ENCODE assay signal across 12 cellular contexts in the genomic region with DNA sequence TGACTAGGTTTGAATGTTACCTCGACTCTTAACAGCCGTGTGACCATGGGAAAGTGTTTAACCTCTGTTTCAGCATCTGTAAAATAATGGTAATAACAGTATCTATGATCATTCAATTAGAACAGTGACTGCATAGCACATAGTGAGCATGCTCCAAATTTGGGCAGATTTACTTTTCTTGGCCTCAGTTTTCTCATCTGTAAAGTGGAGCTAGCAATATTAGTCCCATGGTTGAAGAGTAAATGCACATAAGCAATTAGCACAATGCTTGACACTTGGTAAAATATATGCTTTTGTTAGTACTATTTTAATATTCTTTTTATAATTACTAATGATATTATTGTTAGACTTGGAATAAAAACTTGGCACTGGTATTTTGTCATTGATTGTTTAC.
A peak's percentile ranks its signal among the peaks of the same experiment; 100 is the strongest.
DNase-seq lines count a peak whose midpoint lies in the region; ATAC-seq and TF ChIP-seq lines count a peak whose summit lies in the region.
"Had no signal": no experiment of that assay in that cellular context is flagged by ENCODE, and none has a peak within 500 bp of the region (broad histone marks: within the 10 kb centered on the region; RNA-seq: fewer than 3 reads in every experiment).

No MANE protein-coding gene starts in this region.

- no peaks in the 10 kb centered on the region for H3K9me2 ChIP-seq in SK-N-SH

- H4K20me1 ChIP-seq in SK-N-SH (ENCODE audit: insufficient read depth) = no peaks in the 10 kb centered on the region
- no peaks in the 10 kb centered on the region for H4K20me1 ChIP-seq in IMR-90 (ENCODE audit: insufficient read depth, low read length)
- H4K20me1 ChIP-seq: BLaER1 treated with 17β-estradiol and CSF1 and Interleukin-3, amounts not matched to agents 10 nM and 100 nM had no signal

- in situ Hi-C loops in IMR-90 (cut with MboI; ENCODE audit: low sequenced_read_pairs) = no loop called here

- no peak overlapping the region for H2BK15ac ChIP-seq in IMR-90 (ENCODE audit: low read depth, low read length)

- DNase-seq in SK-N-SH (no peak), IMR-90 (no peak)
- no peak for DNase-seq in stimulated activated CD4-positive, alpha-beta T cell treated with anti-CD3 and anti-CD28 coated beads, Interleukin-2, amount 100 ng/mL, for 24 hours
- DNase-seq: CD4-positive, alpha-beta T cell had no signal

- TF ChIP-seq CTCF in SK-N-SH (IDR thresholded peaks at IDR 0.05) = no peak
- TF ChIP-seq CTCF in IMR-90 (conservative IDR thresholded peaks at IDR 0.05; ENCODE audit: low read depth, low read length) = no peak
- TF ChIP-seq CTCF in VCaP (conservative IDR thresholded peaks at IDR 0.05) = no peak

- dilution Hi-C loops in IMR-90 (cut with HindIII; ENCODE audit: low sequenced_read_pairs, unreplicated experiment) = loop anchor here (25.0 kb wide), 1 partner anchor 210 kb away; no protein-coding TSS in a partner anchor

- no peak overlapping the region for H4K8ac ChIP-seq in IMR-90 (ENCODE audit: low read depth in 2 of 2, low read length in 2 of 2)

- H2AK5ac ChIP-seq in IMR-90 (ENCODE audit: low read depth, low read length) = no peak overlapping the region

- no peaks in the 10 kb centered on the region for H3F3A ChIP-seq in SK-N-SH (replicated peaks; ENCODE audit: insufficient read depth)

- POLR2A ChIA-PET in SK-N-SH (lab: Yijun Ruan, JAX) = interaction anchor here (0.6 kb wide), 1 partner anchor 384 kb away, joined by 3 read pairs; the partner anchor contains the start of gene WDSUB1
- POLR2A ChIA-PET in IMR-90 (lab: Charles Lee; ENCODE audit: unreplicated experiment) = no interaction called here

- H3K27me3 ChIP-seq in SK-N-SH (ENCODE audit: insufficient read depth) = no peaks in the 10 kb centered on the region
- H3K27me3 ChIP-seq in IMR-90 (ENCODE audit: control insufficient read depth, insufficient read depth, low read length) = no peaks in the 10 kb centered on the region
- H3K27me3 ChIP-seq: BE2C; BLaER1 treated with 17β-estradiol and CSF1 and Interleukin-3, amounts not matched to agents 10 nM and 100 nM had no signal

- H3K27ac ChIP-seq in SK-N-SH (ENCODE audit: low read depth in 2 of 2, low read length in 1 of 2) = peak overlapping the region in 1 of 2 experiments; percentile 29; a peak in 1 of 4 replicates
- H3K27ac ChIP-seq in IMR-90 (ENCODE audit: insufficient read depth, low read length) = no peak overlapping the region
- peak overlapping the region; percentile 56; the same call in 1 of the 2 replicates for H3K27ac ChIP-seq in VCaP
- H3K27ac ChIP-seq: 22Rv1; BLaER1 treated with 17β-estradiol and CSF1 and Interleukin-3, amounts not matched to agents 10 nM and 100 nM; GM23248 had no signal

- 96% methylated on average over 2 of the region's 2 CpGs for WGBS in SK-N-SH (ENCODE audit: low lambda C conversion rate)
- WGBS in IMR-90 (ENCODE audit: extremely low coverage in 2 of 2, insufficient read length in 1 of 2), 2 experiments = no CpG with 5 or more reads among the region's 2 CpGs

- TF ChIP-seq POLR2A in IMR-90 (IDR thresholded peaks at IDR 0.05; ENCODE audit: low read depth, low read length) = no peak

- no peak for TF ChIP-seq EP300 in SK-N-SH (IDR thresholded peaks at IDR 0.05; ENCODE audit: borderline replicate concordance in 1 of 2, low read depth in 1 of 2, low read length in 1 of 2)

- H3K4me2 ChIP-seq in SK-N-SH = no peak overlapping the region
- H3K4me2 ChIP-seq in IMR-90 (ENCODE audit: low read depth, low read length) = no peak overlapping the region
- H3K4me2 ChIP-seq: BLaER1 treated with 17β-estradiol and CSF1 and Interleukin-3, amounts not matched to agents 10 nM and 100 nM had no signal

- no peak overlapping the region for H3K9ac ChIP-seq in SK-N-SH
- no peak overlapping the region for H3K9ac ChIP-seq in IMR-90 (ENCODE audit: low read depth, low read length)
- H3K9ac ChIP-seq: BLaER1 treated with 17β-estradiol and CSF1 and Interleukin-3, amounts not matched to agents 10 nM and 100 nM; GM23248 had no signal

- no TSS peak for BruUV-seq in IMR-90 (replicated peaks; lab: Mats Ljungman, UMichigan)

- no peak overlapping the region for H3K14ac ChIP-seq in IMR-90 (replicated peaks; ENCODE audit: low read depth, low read length)

- no peaks in the 10 kb centered on the region for H3K79me2 ChIP-seq in SK-N-SH (ENCODE audit: insufficient read depth)

- no peak overlapping the region for H2BK120ac ChIP-seq in IMR-90 (ENCODE audit: low read depth, low read length)

- no peak overlapping the region for H3K4me3 ChIP-seq in SK-N-SH (ENCODE audit: low read depth in 2 of 2, low read length in 1 of 2)
- H3K4me3 ChIP-seq in IMR-90 (ENCODE audit: insufficient read depth, low read depth, low read length) = no peak overlapping the region
- H3K4me3 ChIP-seq: BLaER1 treated with 17β-estradiol and CSF1 and Interleukin-3, amounts not matched to agents 10 nM and 100 nM; GM12878; GM23248 had no signal

- H4K91ac ChIP-seq in IMR-90 (ENCODE audit: insufficient read depth, low read depth, low read length) = no peak overlapping the region

- peaks cover 0 to 4% of the 10 kb centered on the region in 2 experiments; a peak in 1 of 4 replicates for H3K4me1 ChIP-seq in SK-N-SH (ENCODE audit: control insufficient read depth in 1 of 2, insufficient read depth in 2 of 2, low read depth in 1 of 2, low read length in 1 of 2)
- H3K4me1 ChIP-seq in IMR-90 (ENCODE audit: control insufficient read depth, insufficient read depth, low read length) = peaks cover 2% of the 10 kb centered on the region
- H3K4me1 ChIP-seq: BLaER1 treated with 17β-estradiol and CSF1 and Interleukin-3, amounts not matched to agents 10 nM and 100 nM had no signal

- H3K9me1 ChIP-seq in IMR-90 (ENCODE audit: insufficient read depth, low read length) = no peaks in the 10 kb centered on the region; the same call in 1 of the 2 replicates

- intact Hi-C loops in IMR-90 (cut with micrococcal nuclease) = loop anchor here (5.0 to 10.0 kb wide), 3 partner anchors 265 to 903 kb away; no protein-coding TSS in a partner anchor

- no peak overlapping the region for H4K5ac ChIP-seq in IMR-90 (ENCODE audit: low read depth, low read length)

- TF ChIP-seq RAD21 in SK-N-SH (IDR thresholded peaks at IDR 0.05; ENCODE audit: low read length) (no peak), IMR-90 (IDR thresholded peaks at IDR 0.05; ENCODE audit: low read length) (no peak)

- H3K36me3 ChIP-seq in SK-N-SH (replicated peaks in 1 of 2; ENCODE audit: control insufficient read depth in 1 of 2, insufficient read depth in 2 of 2, low read length in 1 of 2) (no peaks in the 10 kb centered on the region), IMR-90 (ENCODE audit: control insufficient read depth, insufficient read depth, low read length) (no peaks in the 10 kb centered on the region)
- H3K36me3 ChIP-seq: BE2C; BLaER1 treated with 17β-estradiol and CSF1 and Interleukin-3, amounts not matched to agents 10 nM and 100 nM had no signal

- H2BK20ac ChIP-seq in IMR-90 (ENCODE audit: low read depth, low read length) = peak overlapping the region; percentile 34

- no peak overlapping the region for H3K4ac ChIP-seq in IMR-90 (ENCODE audit: low read depth, low read length)

- no peak overlapping the region for H3K18ac ChIP-seq in IMR-90 (ENCODE audit: low read depth, low read length)

- H2AFZ ChIP-seq in SK-N-SH (ENCODE audit: low read depth) (0 out of 2 replicates have a peak overlapping the region, but pooled peaks have one; percentile 42), IMR-90 (replicated peaks; ENCODE audit: low read length, poor library complexity) (no peak overlapping the region)
- H2AFZ ChIP-seq: GM23248 had no signal

- no peaks in the 10 kb centered on the region for H3K79me1 ChIP-seq in IMR-90 (ENCODE audit: low read depth in 1 of 2, low read length in 2 of 2)

- H3K9me3 ChIP-seq in SK-N-SH (no peaks in the 10 kb centered on the region), IMR-90 (ENCODE audit: control insufficient read depth, insufficient read depth, low read length) (no peaks in the 10 kb centered on the region)
- H3K9me3 ChIP-seq: BE2C; BLaER1 treated with 17β-estradiol and CSF1 and Interleukin-3, amounts not matched to agents 10 nM and 100 nM had no signal

- no peak overlapping the region for H2BK5ac ChIP-seq in IMR-90 (ENCODE audit: low read depth, low read length, poor library complexity, severe bottlenecking)

- no peak overlapping the region for H3K56ac ChIP-seq in IMR-90 (ENCODE audit: extremely low read depth, insufficient read depth, low read length)

- CTCF ChIA-PET in SK-N-SH (lab: Yijun Ruan, JAX) = interaction anchor here (0.7 to 4.6 kb wide), 14 partner anchors 11 to 1066 kb away, joined by 3 to 39 read pairs (median 3); partner anchors contain the start of gene MARCHF7
- CTCF ChIA-PET in IMR-90 (lab: Yijun Ruan, JAX) = no interaction called here

- no peak overlapping the region for H3K23ac ChIP-seq in IMR-90 (ENCODE audit: low read depth, low read length)

- ATAC-seq in SK-N-SH treated with all-trans-retinoic acid at 6 μM for 48 hours (no peak), IMR-90 (ENCODE audit: low read depth) (no peak), HG02642 (IDR thresholded peaks at IDR 0.05; ENCODE audit: poor library complexity, unreplicated experiment) (no peak)

- H2AK9ac ChIP-seq in IMR-90 (replicated peaks; ENCODE audit: low read depth, low read length, poor library complexity) = no peak overlapping the region

TF ChIP-seq in SK-N-SH, 30 proteins besides CTCF, POLR2A, EP300 and RAD21 (continues in another document):
- TF ChIP-seq EZH2phosphoT487 (IDR thresholded peaks at IDR 0.05; ENCODE audit: borderline replicate concordance, low read depth) = no peak

TF ChIP-seq in SK-N-SH treated with all-trans-retinoic acid at 6 μM for 48 hours, 23 proteins besides CTCF, POLR2A, EP300 and RAD21 (continues in another document):
- TF ChIP-seq TOX (CRISPR knock-in tag; IDR thresholded peaks at IDR 0.05; ENCODE audit: borderline replicate concordance) (no peak), ESRRG (CRISPR knock-in tag; IDR thresholded peaks at IDR 0.05) (no peak), BACH2 (CRISPR knock-in tag; IDR thresholded peaks at IDR 0.05; ENCODE audit: borderline replicate concordance) (no peak), OSR1 (CRISPR knock-in tag; IDR thresholded peaks at IDR 0.05) (no peak)

TF ChIP-seq in IMR-90, 13 proteins besides CTCF, POLR2A, EP300 and RAD21:
- TF ChIP-seq RFX5 (IDR thresholded peaks at IDR 0.05; ENCODE audit: low read depth, low read length) (no peak), MAZ (IDR thresholded peaks at IDR 0.05; ENCODE audit: borderline replicate concordance, low read depth, low read length) (no peak), FOS (IDR thresholded peaks at IDR 0.05; ENCODE audit: low read depth, low read length) (no peak), NFE2L2 (IDR thresholded peaks at IDR 0.05; ENCODE audit: low read depth, low read length) (no peak)
TF ChIP-seq in IMR-90: peak in this region for 0.
